In the genomic region with DNA sequence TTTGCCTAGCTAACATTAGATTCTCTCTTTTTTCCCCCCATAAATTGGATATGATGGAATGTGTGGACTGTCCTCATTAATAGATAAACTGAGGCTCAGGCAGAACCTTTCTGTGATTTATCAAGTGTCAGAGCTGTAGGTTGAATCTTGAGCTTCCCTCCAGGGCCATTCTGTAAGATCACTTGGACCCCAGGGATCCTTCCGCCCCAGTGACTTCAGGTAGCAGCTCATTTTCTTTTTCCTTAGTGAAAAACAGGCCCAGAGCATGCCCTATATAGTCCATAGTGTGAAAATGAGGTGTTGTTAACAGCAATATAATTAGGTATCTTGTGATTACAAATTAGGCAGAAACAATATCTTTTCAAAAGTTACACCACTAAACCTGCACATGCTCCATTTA, we compare ENCODE assay signal across 1 cellular context.
TF ChIP-seq lines count a peak whose summit lies in the region.

No MANE protein-coding gene starts in this region.

TF ChIP-seq in IMR-90, 13 proteins besides CTCF, POLR2A, EP300 and RAD21 (continued from another document):
- TF ChIP-seq FOS (IDR thresholded peaks at IDR 0.05; ENCODE audit: low read depth, low read length): no peak
- TF ChIP-seq SMC3 (IDR thresholded peaks at IDR 0.05; ENCODE audit: low read depth, low read length): no peak
- TF ChIP-seq MAZ (IDR thresholded peaks at IDR 0.05; ENCODE audit: borderline replicate concordance, low read depth, low read length): no peak
- TF ChIP-seq NFE2L2 (IDR thresholded peaks at IDR 0.05; ENCODE audit: low read depth, low read length): no peak
- TF ChIP-seq MAFK (IDR thresholded peaks at IDR 0.05; ENCODE audit: low read depth, low read length): no peak
- TF ChIP-seq RFX5 (IDR thresholded peaks at IDR 0.05; ENCODE audit: low read depth, low read length): no peak
- no peak for TF ChIP-seq CEBPB (IDR thresholded peaks at IDR 0.05; ENCODE audit: low read depth, low read length)
- TF ChIP-seq RCOR1 (IDR thresholded peaks at IDR 0.05; ENCODE audit: insufficient replicate concordance, low read length): no peak
- no peak for TF ChIP-seq CHD1 (IDR thresholded peaks at IDR 0.05; ENCODE audit: low read depth, low read length)
- no peak for TF ChIP-seq BHLHE40 (IDR thresholded peaks at IDR 0.05; ENCODE audit: low read depth, low read length)
